Comparison of ENCODE assay signal across 1 cellular context in the genomic region with DNA sequence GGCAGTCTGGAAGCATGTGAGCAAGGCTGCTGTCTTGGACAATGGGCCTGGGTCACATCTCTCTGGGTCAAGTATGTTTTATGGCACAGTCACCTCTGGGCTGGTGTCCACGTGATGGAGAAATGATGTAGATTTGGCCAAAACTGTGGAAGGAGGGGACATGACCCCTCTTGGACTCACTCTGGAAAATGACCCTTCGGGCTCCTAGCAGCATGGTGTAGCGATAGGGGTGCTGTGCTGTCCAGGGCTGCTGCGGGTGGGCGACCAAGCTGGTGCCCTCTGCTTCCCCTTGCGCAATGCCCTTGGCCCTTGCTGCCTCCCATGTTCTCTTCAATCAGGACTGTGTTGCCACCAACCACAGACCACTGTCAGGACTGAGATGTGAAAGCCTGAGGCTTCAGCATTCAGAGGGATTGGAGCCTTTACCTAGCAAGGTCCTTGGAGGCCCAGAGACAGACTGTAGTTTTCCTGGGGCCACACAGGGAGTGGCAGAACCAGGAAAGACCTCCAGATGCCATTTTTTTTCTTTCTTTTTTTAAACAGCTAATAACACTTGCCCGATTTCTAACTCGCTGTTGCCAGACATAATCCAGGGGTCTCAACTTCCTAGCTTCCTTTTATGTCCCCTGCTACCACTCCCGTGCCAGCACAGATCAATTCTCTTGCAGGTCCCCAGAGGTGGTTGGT.
TF ChIP-seq lines count a peak whose summit lies in the region.

No MANE protein-coding gene starts in this region.

TF ChIP-seq in HepG2, 621 proteins besides CTCF, POLR2A, EP300 and RAD21:
- TF ChIP-seq CEBPB (IDR thresholded peaks at IDR 0.05; ENCODE audit: borderline replicate concordance, low read depth, low read length), result peak; percentile 81
- 0 out of 2 replicates have a peak, but pooled peaks have one; percentile 34 for TF ChIP-seq ZNF709 (CRISPR knock-in tag; IDR thresholded peaks at IDR 0.05)
- TF ChIP-seq ZNF326 (CRISPR knock-in tag; IDR thresholded peaks at IDR 0.05; ENCODE audit: borderline replicate concordance), result no peak
- TF ChIP-seq, protein P1, sequence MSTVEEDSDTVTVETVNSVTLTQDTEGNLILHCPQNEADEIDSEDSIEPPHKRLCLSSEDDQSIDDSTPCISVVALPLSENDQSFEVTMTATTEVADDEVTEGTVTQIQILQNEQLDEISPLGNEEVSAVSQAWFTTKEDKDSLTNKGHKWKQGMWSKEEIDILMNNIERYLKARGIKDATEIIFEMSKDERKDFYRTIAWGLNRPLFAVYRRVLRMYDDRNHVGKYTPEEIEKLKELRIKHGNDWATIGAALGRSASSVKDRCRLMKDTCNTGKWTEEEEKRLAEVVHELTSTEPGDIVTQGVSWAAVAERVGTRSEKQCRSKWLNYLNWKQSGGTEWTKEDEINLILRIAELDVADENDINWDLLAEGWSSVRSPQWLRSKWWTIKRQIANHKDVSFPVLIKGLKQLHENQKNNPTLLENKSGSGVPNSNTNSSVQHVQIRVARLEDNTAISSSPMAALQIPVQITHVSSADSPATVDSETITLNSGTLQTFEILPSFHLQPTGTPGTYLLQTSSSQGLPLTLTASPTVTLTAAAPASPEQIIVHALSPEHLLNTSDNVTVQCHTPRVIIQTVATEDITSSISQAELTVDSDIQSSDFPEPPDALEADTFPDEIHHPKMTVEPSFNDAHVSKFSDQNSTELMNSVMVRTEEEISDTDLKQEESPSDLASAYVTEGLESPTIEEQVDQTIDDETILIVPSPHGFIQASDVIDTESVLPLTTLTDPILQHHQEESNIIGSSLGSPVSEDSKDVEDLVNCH (CRISPR knock-in tag; IDR thresholded peaks at IDR 0.05), result no peak
